15 cellular contexts compared by ENCODE assay signal in genomic region chr1:156667968-156668709, GRCh38. TPM values are rescaled to one million over a fixed set of nuclear protein-coding genes. Genes with fewer than 3 reads are reported as not detected.
DNase-seq lines count a peak whose midpoint lies in the region; FAIRE-seq and TF ChIP-seq lines count a peak whose summit lies in the region.
"Had no signal": no experiment of that assay in that cellular context is flagged by ENCODE, and none has a peak within 500 bp of the region (broad histone marks: within the 10 kb centered on the region; RNA-seq: fewer than 3 reads in every experiment).

No MANE protein-coding gene starts in this region.

- H3K9ac ChIP-seq in endothelial cell of umbilical vein (replicated peaks; ENCODE audit: extremely low read depth, insufficient read depth, low read length) (no peak overlapping the region), muscle layer of colon (ENCODE audit: low read length) (no peak overlapping the region), MM.1S (ENCODE audit: low read length) (no peak overlapping the region)

- H3K79me2 ChIP-seq in endothelial cell of umbilical vein (ENCODE audit: control insufficient read depth, insufficient read depth, low read length) = no peaks in the 10 kb centered on the region
- H3K79me2 ChIP-seq in MM.1S (ENCODE audit: low read length) = no peaks in the 10 kb centered on the region

- H3F3A ChIP-seq in MM.1S (ENCODE audit: insufficient read depth, low read length) = no peaks in the 10 kb centered on the region

- TF ChIP-seq CTCF in endothelial cell of umbilical vein (IDR thresholded peaks at IDR 0.05; ENCODE audit: extremely low read depth in 1 of 2, insufficient read depth in 1 of 2, low read depth in 1 of 2, low read length in 2 of 2) = no peak
- TF ChIP-seq CTCF in testis (IDR thresholded peaks at IDR 0.05) = no peak
- TF ChIP-seq CTCF in MM.1S (IDR thresholded peaks at IDR 0.05; ENCODE audit: low read length) = no peak

- no peaks in the 10 kb centered on the region for H3K9me3 ChIP-seq in endothelial cell of umbilical vein (replicated peaks; ENCODE audit: control insufficient read depth, insufficient read depth, low read length)
- no peaks in the 10 kb centered on the region for H3K9me3 ChIP-seq in muscle layer of colon (ENCODE audit: low read length)
- H3K9me3 ChIP-seq in testis = no peaks in the 10 kb centered on the region
- H3K9me3 ChIP-seq in MM.1S (replicated peaks; ENCODE audit: insufficient read depth, low read length) = no peaks in the 10 kb centered on the region

- peaks cover 22% of the 10 kb centered on the region for H3K4me1 ChIP-seq in endothelial cell of umbilical vein (ENCODE audit: control insufficient read depth, extremely low read depth, insufficient read depth, low read length)
- peaks cover 36% of the 10 kb centered on the region for H3K4me1 ChIP-seq in muscle layer of colon (ENCODE audit: insufficient read depth, low read length)
- peaks cover 46% of the 10 kb centered on the region for H3K4me1 ChIP-seq in testis
- peaks cover 25% of the 10 kb centered on the region for H3K4me1 ChIP-seq in MM.1S (ENCODE audit: low read length)

- TF ChIP-seq POLR2A in endothelial cell of umbilical vein (IDR thresholded peaks at IDR 0.05; ENCODE audit: low read depth, low read length) (no peak), testis (IDR thresholded peaks at IDR 0.05) (no peak)

- intact Hi-C loops in endothelial cell of umbilical vein (cut with micrococcal nuclease) (no loop called here), testis (cut with DNase I; ENCODE audit: low total_unique reads) (no loop called here)

- no peak overlapping the region for H3K27ac ChIP-seq in endothelial cell of umbilical vein (ENCODE audit: insufficient read depth, low read depth, low read length)
- peak overlapping the region; percentile 59 for H3K27ac ChIP-seq in muscle layer of colon (ENCODE audit: low read depth, low read length)
- peak overlapping the region; percentile 56 to 83 for H3K27ac ChIP-seq in testis
- H3K27ac ChIP-seq in MM.1S (ENCODE audit: low read length) = no peak overlapping the region

- dilution Hi-C loops in endothelial cell of umbilical vein (cut with MboI; ENCODE audit: extremely low pct_ligation_motif_present, low sequenced_read_pairs) = no loop called here

- no peaks in the 10 kb centered on the region for H3K9me1 ChIP-seq in endothelial cell of umbilical vein (replicated peaks; ENCODE audit: control insufficient read depth, extremely low read depth, insufficient read depth, low read length)

- H3K9me2 ChIP-seq in MM.1S (replicated peaks; ENCODE audit: insufficient read depth, low read length) = no peaks in the 10 kb centered on the region

- H3K27me3 ChIP-seq in endothelial cell of umbilical vein (ENCODE audit: control insufficient read depth in 2 of 2, insufficient read depth in 2 of 2, low read length in 2 of 2) (no peaks in the 10 kb centered on the region), muscle layer of colon (ENCODE audit: control insufficient read depth in 1 of 2, insufficient read depth in 2 of 2, low read length in 2 of 2) (no peaks in the 10 kb centered on the region), testis (no peaks in the 10 kb centered on the region), MM.1S (replicated peaks; ENCODE audit: insufficient read depth, low read length) (peaks cover 34% of the 10 kb centered on the region)

- H3K4me3 ChIP-seq in endothelial cell of umbilical vein (replicated peaks in 1 of 3; ENCODE audit: insufficient read depth in 1 of 3, low read depth in 1 of 3, low read length in 3 of 3) (no peak overlapping the region), muscle layer of colon (ENCODE audit: low read depth in 1 of 2, low read length in 2 of 2) (no peak overlapping the region), testis (no peak overlapping the region), MM.1S (ENCODE audit: low read length) (no peak overlapping the region)

- 63 to 84% methylated on average over 7 to 9 of the region's 9 CpGs for WGBS in testis, 2 donors

- BruUV-seq in endothelial cell of umbilical vein (replicated peaks; lab: Mats Ljungman, UMichigan) = no TSS peak

- H3K36me3 ChIP-seq in endothelial cell of umbilical vein (ENCODE audit: control insufficient read depth in 2 of 2, extremely low read depth in 1 of 2, insufficient read depth in 2 of 2, low read length in 2 of 2) (peaks cover 0 to 2% of the 10 kb centered on the region in 2 experiments), muscle layer of colon (ENCODE audit: insufficient read depth, low read length) (no peaks in the 10 kb centered on the region), testis (ENCODE audit: low read depth, missing control alignments) (no peaks in the 10 kb centered on the region), MM.1S (replicated peaks; ENCODE audit: insufficient read depth, low read length) (no peaks in the 10 kb centered on the region)

- CTCF ChIA-PET in endothelial cell of umbilical vein (lab: Charles Lee) = interaction anchor here (1.2 to 4.8 kb wide), 3 partner anchors 8 to 36 kb away, joined by 3 to 59 read pairs (median 4); partner anchors contain the start of gene NES

- FAIRE-seq in endothelial cell of umbilical vein (lab: Jason Lieb, UNC) = peak; percentile 67
- FAIRE-seq: endometrium had no signal

- POLR2A ChIA-PET in endothelial cell of umbilical vein (lab: Charles Lee) = interaction anchor here (1.2 kb wide), 1 partner anchor 9 kb away, joined by 7 read pairs; the partner anchor contains the start of gene NES

- DNase-seq in NCI-H82 treated with DMSO at 0.1 percent for 48 hours (lab: John Stamatoyannopoulos, UW; ENCODE audit: unreplicated experiment) (peak; percentile 42), endothelial cell of umbilical vein (ENCODE audit: low read depth, low spot score) (no peak), testis (no peak), DMS79 (lab: John Stamatoyannopoulos, UW) (no peak), MM.1S (no peak), NAMALWA (ENCODE audit: low spot score) (no peak)
- no peak for DNase-seq in activated CD8-positive, alpha-beta memory T cell treated with anti-CD3 and anti-CD28 coated beads, Interleukin-2, amount 50 U/mL, for 4 hours
- DNase-seq: activated naive CD4-positive, alpha-beta T cell treated with anti-CD3 and anti-CD28 coated beads, Interleukin-2, amount 10 ng/mL, durations not matched to agents 7 days and 5 days; NCI-H187; stimulated activated naive CD4-positive, alpha-beta T cell treated with Interleukin-2 at 50 U/mL for 16 hours had no signal

- H2AFZ ChIP-seq in endothelial cell of umbilical vein (ENCODE audit: low read depth, low read length) = no peak overlapping the region
- no peak overlapping the region for H2AFZ ChIP-seq in MM.1S (ENCODE audit: low read length)

- no peak overlapping the region for H3K4me2 ChIP-seq in endothelial cell of umbilical vein (ENCODE audit: insufficient read depth, low read length)
- no peak overlapping the region for H3K4me2 ChIP-seq in MM.1S (ENCODE audit: low read depth, low read length)

- H4K20me1 ChIP-seq in endothelial cell of umbilical vein (replicated peaks; ENCODE audit: control insufficient read depth, extremely low read depth, insufficient read depth, low read length) = no peaks in the 10 kb centered on the region
- no peaks in the 10 kb centered on the region for H4K20me1 ChIP-seq in MM.1S (ENCODE audit: insufficient read depth, low read length)

RNA-seq across cellular contexts. Expression of gene NES, which starts 9.1 kb away (rescaled TPM):
- total RNA-seq in endothelial cell of umbilical vein (269 and 274 TPM in 2 replicates), testis (10 to 100 TPM; 17.6 to 27.7 TPM)
- polyA plus RNA-seq in endothelial cell of umbilical vein (15.5 and 19.4 TPM in 2 replicates), testis (ENCODE audit: insufficient read depth, low read depth, low replicate concordance) (20.7 TPM)
- polyA plus RNA-seq in endothelial cell of umbilical vein (2011; cell fraction: cytosol; rRNA removed) = 34.7 and 34.8 TPM in 2 replicates
- 54.3 and 59.9 TPM in 2 replicates for polyA plus RNA-seq in endothelial cell of umbilical vein (2011; cell fraction: nucleus; rRNA removed)
- 91.3 and 128 TPM in 2 replicates for polyA plus RNA-seq in endothelial cell of umbilical vein (2012)
- 27.1 and 31.8 TPM in 2 replicates for polyA minus RNA-seq in endothelial cell of umbilical vein
- polyA minus RNA-seq in endothelial cell of umbilical vein (2011; cell fraction: cytosol; rRNA and poly(A)+ RNA removed) = 1.3 TPM
- 14.7 and 17.6 TPM in 2 replicates for polyA minus RNA-seq in endothelial cell of umbilical vein (2011; cell fraction: nucleus; rRNA and poly(A)+ RNA removed)

RNA-seq across cellular contexts. Expression of gene BCAN, which starts 26.2 kb away (rescaled TPM):
- total RNA-seq in endothelial cell of umbilical vein (not detected in 2 replicates), testis (1 to 10 TPM; 8.8 to 9.7 TPM)
- polyA plus RNA-seq in endothelial cell of umbilical vein (0.14 and 0.15 TPM in 2 replicates), testis (ENCODE audit: insufficient read depth, low read depth, low replicate concordance) (3.3 TPM)
- polyA plus RNA-seq in endothelial cell of umbilical vein (2011; cell fraction: cytosol; rRNA removed) = 0.05 and 0.14 TPM in 2 replicates
- polyA plus RNA-seq in endothelial cell of umbilical vein (2011; cell fraction: nucleus; rRNA removed) = 0.07 TPM in 1 of 2 replicates, not detected in the other
- 0.08 and 0.15 TPM in 2 replicates for polyA plus RNA-seq in endothelial cell of umbilical vein (2012)
- polyA minus RNA-seq in endothelial cell of umbilical vein = 0.15 TPM in 1 of 2 replicates, not detected in the other
- not detected for polyA minus RNA-seq in endothelial cell of umbilical vein (2011; cell fraction: cytosol; rRNA and poly(A)+ RNA removed)
- polyA minus RNA-seq in endothelial cell of umbilical vein (2011; cell fraction: nucleus; rRNA and poly(A)+ RNA removed) = not detected in 2 replicates
- total RNA-seq: HT-29 had no signal

RNA-seq across cellular contexts. Expression of gene CRABP2, which starts 37.2 kb away (rescaled TPM):
- total RNA-seq in endothelial cell of umbilical vein (1.0 and 2.6 TPM in 2 replicates), testis (1 to 10 TPM; 2.1 to 6.8 TPM)
- polyA plus RNA-seq in endothelial cell of umbilical vein (0.21 and 0.32 TPM in 2 replicates), testis (ENCODE audit: insufficient read depth, low read depth, low replicate concordance) (21.0 TPM)
- polyA plus RNA-seq in endothelial cell of umbilical vein (2011; cell fraction: cytosol; rRNA removed) = 0.37 and 0.45 TPM in 2 replicates
- polyA plus RNA-seq in endothelial cell of umbilical vein (2011; cell fraction: nucleus; rRNA removed) = 1.2 and 2.1 TPM in 2 replicates
- polyA plus RNA-seq in endothelial cell of umbilical vein (2012) = 0.37 and 0.88 TPM in 2 replicates
- polyA minus RNA-seq in endothelial cell of umbilical vein = not detected in 2 replicates
- 2.4 TPM for polyA minus RNA-seq in endothelial cell of umbilical vein (2011; cell fraction: cytosol; rRNA and poly(A)+ RNA removed)
- polyA minus RNA-seq in endothelial cell of umbilical vein (2011; cell fraction: nucleus; rRNA and poly(A)+ RNA removed) = 0.82 TPM in 1 of 2 replicates, not detected in the other

RNA-seq across cellular contexts. Expression of gene HAPLN2, which starts 48.9 kb away (rescaled TPM):
- total RNA-seq in endothelial cell of umbilical vein (not detected in 2 replicates), testis (1 to 10 TPM; 5.5 to 6.0 TPM)
- polyA plus RNA-seq in endothelial cell of umbilical vein (0.14 TPM in 1 of 2 replicates, not detected in the other), testis (ENCODE audit: insufficient read depth, low read depth, low replicate concordance) (1.5 TPM)
- polyA plus RNA-seq in endothelial cell of umbilical vein (2011; cell fraction: cytosol; rRNA removed) = not detected in 2 replicates
- polyA plus RNA-seq in endothelial cell of umbilical vein (2011; cell fraction: nucleus; rRNA removed) = 0.68 and 0.70 TPM in 2 replicates
- polyA plus RNA-seq in endothelial cell of umbilical vein (2012) = not detected in 2 replicates
- not detected in 2 replicates for polyA minus RNA-seq in endothelial cell of umbilical vein
- not detected for polyA minus RNA-seq in endothelial cell of umbilical vein (2011; cell fraction: cytosol; rRNA and poly(A)+ RNA removed)
- polyA minus RNA-seq in endothelial cell of umbilical vein (2011; cell fraction: nucleus; rRNA and poly(A)+ RNA removed) = not detected in 2 replicates
- total RNA-seq: kidney epithelial cell, RPMI7951 had no signal

Comparison
In these comparisons a context has a peak if more than half of its experiments do, and no peak if none do; other contexts are left out.
1. H3K27ac ChIP-seq: peak in muscle layer of colon (single experiment) and testis (2 of 2); none in endothelial cell of umbilical vein (single experiment) and MM.1S (single experiment).